Comparison of ENCODE assay signal across 20 cellular contexts in the genomic region with DNA sequence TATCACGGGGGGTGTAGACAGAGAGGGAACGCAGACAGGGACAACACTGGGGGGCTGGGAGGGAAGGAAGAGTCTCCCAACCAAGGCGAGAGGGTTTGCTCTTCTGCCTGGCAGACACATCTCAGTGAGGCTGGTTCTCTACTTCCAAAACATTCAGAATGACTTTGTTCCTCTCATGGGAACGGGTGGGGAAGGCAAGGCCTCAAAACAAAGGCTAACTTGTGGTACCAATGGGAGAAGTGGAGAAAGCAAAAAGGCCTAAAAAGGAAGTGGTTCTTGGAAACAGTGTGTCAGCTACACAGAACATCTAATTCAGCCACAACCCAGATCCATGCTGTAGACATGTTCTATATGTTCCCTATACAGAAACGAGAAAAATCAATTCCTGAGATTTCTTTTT. TPM values are rescaled to one million over a fixed set of nuclear protein-coding genes. Genes with fewer than 3 reads are reported as not detected.
A peak's percentile ranks its signal among the peaks of the same experiment; 100 is the strongest.
DNase-seq lines count a peak whose midpoint lies in the region; ATAC-seq and TF ChIP-seq lines count a peak whose summit lies in the region.
"Had no signal": no experiment of that assay in that cellular context is flagged by ENCODE, and none has a peak within 500 bp of the region (broad histone marks: within the 10 kb centered on the region; RNA-seq: fewer than 3 reads in every experiment).

No MANE protein-coding gene starts in this region.

- H3K27me3 ChIP-seq in HL-60 (ENCODE audit: insufficient read depth, poor library complexity, severe bottlenecking) = no peaks in the 10 kb centered on the region
- H3K27me3 ChIP-seq: colonic mucosa, vagina had no signal

- H3K9me3 Mint-ChIP-seq in T-helper 2 cell treated with Interferon-gamma antibody and Interleukin-4, amounts not matched to agents 5 μg/mL and 100 μg/mL, for 36 hours = no peaks in the 10 kb centered on the region
- H3K9me3 Mint-ChIP-seq in activated T-helper 1 cell treated with anti-CD3 and anti-CD28 coated beads, Interleukin-12 subunit alpha, Interleukin-12 subunit beta, Interleukin-2, Interleukin-4 antibody, amounts not matched to agents 30 ng/mL and 10 ng/mL and 1 ng/mL, durations not matched to agents 14 hours and 24 hours and 36 hours = no peaks in the 10 kb centered on the region

- no peak overlapping the region for H3K27ac ChIP-seq in HL-60 (replicated peaks)
- H3K27ac ChIP-seq: colonic mucosa, vagina, VCaP had no signal

- ATAC-seq in HG02588 (IDR thresholded peaks at IDR 0.05; ENCODE audit: unreplicated experiment) = no peak
- ATAC-seq in GM18858 (IDR thresholded peaks at IDR 0.05; ENCODE audit: unreplicated experiment) = no peak
- ATAC-seq: left colon had no signal

- H3K27ac Mint-ChIP-seq in T-helper 2 cell treated with Interferon-gamma antibody and Interleukin-4, amounts not matched to agents 5 μg/mL and 100 μg/mL, for 36 hours = peak overlapping the region; percentile 74
- H3K27ac Mint-ChIP-seq in activated T-helper 1 cell treated with anti-CD3 and anti-CD28 coated beads, Interleukin-12 subunit alpha, Interleukin-12 subunit beta, Interleukin-2, Interleukin-4 antibody, amounts not matched to agents 30 ng/mL and 10 ng/mL and 1 ng/mL, durations not matched to agents 14 hours and 24 hours and 36 hours = peak overlapping the region; percentile 53

- H3K4me3 ChIP-seq in HL-60 (replicated peaks; ENCODE audit: insufficient read depth, low read length) = no peak overlapping the region
- H3K4me3 ChIP-seq: colonic mucosa, vagina had no signal

- H3K36me3 Mint-ChIP-seq in T-helper 2 cell treated with Interferon-gamma antibody and Interleukin-4, amounts not matched to agents 5 μg/mL and 100 μg/mL, for 36 hours (ENCODE audit: low read depth) = peaks cover 44% of the 10 kb centered on the region
- peaks cover 28% of the 10 kb centered on the region for H3K36me3 Mint-ChIP-seq in activated T-helper 1 cell treated with anti-CD3 and anti-CD28 coated beads, Interleukin-12 subunit alpha, Interleukin-12 subunit beta, Interleukin-2, Interleukin-4 antibody, amounts not matched to agents 30 ng/mL and 10 ng/mL and 1 ng/mL, durations not matched to agents 14 hours and 24 hours and 36 hours (ENCODE audit: low read depth)

- H3K27me3 Mint-ChIP-seq in T-helper 2 cell treated with Interferon-gamma antibody and Interleukin-4, amounts not matched to agents 5 μg/mL and 100 μg/mL, for 36 hours (ENCODE audit: low read depth) = no peaks in the 10 kb centered on the region
- no peaks in the 10 kb centered on the region for H3K27me3 Mint-ChIP-seq in activated T-helper 1 cell treated with anti-CD3 and anti-CD28 coated beads, Interleukin-12 subunit alpha, Interleukin-12 subunit beta, Interleukin-2, Interleukin-4 antibody, amounts not matched to agents 30 ng/mL and 10 ng/mL and 1 ng/mL, durations not matched to agents 14 hours and 24 hours and 36 hours (ENCODE audit: insufficient read depth)

- DNase-seq in T-helper 2 cell treated with Interferon-gamma antibody and Interleukin-4, amounts not matched to agents 5 μg/mL and 100 μg/mL, for 36 hours (ENCODE audit: low spot score) = no peak
- DNase-seq in T-helper 2 cell (no peak), HL-60 (ENCODE audit: low read depth in 1 of 2, low spot score in 1 of 2) (peak; percentile 26 to 54), medulla oblongata (ENCODE audit: extremely low spot score) (peak; percentile 35), NCI-H446 (lab: John Stamatoyannopoulos, UW) (no peak)
- no peak for DNase-seq in activated T-helper 1 cell treated with anti-CD3 and anti-CD28 coated beads, Interleukin-12 subunit alpha, Interleukin-12 subunit beta, Interleukin-2, Interleukin-4 antibody, amounts not matched to agents 30 ng/mL and 10 ng/mL and 1 ng/mL, durations not matched to agents 14 hours and 24 hours and 36 hours (ENCODE audit: low spot score)
- DNase-seq: activated T-cell treated with anti-CD3 and anti-CD28 coated beads, Interleukin-2, amount 50 U/mL, for 1 hour; aorta; colonic mucosa; COR-L47; GF-D8; left colon; MM.1S; NCI-H2107; NCI-H82; SHP77 treated with DMSO at 0.1 percent for 48 hours had no signal

- peak overlapping the region; percentile 51 for H3K4me3 Mint-ChIP-seq in T-helper 2 cell treated with Interferon-gamma antibody and Interleukin-4, amounts not matched to agents 5 μg/mL and 100 μg/mL, for 36 hours
- peak overlapping the region; percentile 11 for H3K4me3 Mint-ChIP-seq in activated T-helper 1 cell treated with anti-CD3 and anti-CD28 coated beads, Interleukin-12 subunit alpha, Interleukin-12 subunit beta, Interleukin-2, Interleukin-4 antibody, amounts not matched to agents 30 ng/mL and 10 ng/mL and 1 ng/mL, durations not matched to agents 14 hours and 24 hours and 36 hours

- intact Hi-C loops in activated T-helper 1 cell treated with anti-CD3 and anti-CD28 coated beads, Interleukin-12 subunit alpha, Interleukin-12 subunit beta, Interleukin-2, Interleukin-4 antibody, amounts not matched to agents 30 ng/mL and 10 ng/mL and 1 ng/mL, durations not matched to agents 14 hours and 24 hours and 36 hours (cut with micrococcal nuclease) = no loop called here

- H3K4me1 Mint-ChIP-seq in T-helper 2 cell treated with Interferon-gamma antibody and Interleukin-4, amounts not matched to agents 5 μg/mL and 100 μg/mL, for 36 hours (ENCODE audit: low read depth) = peaks cover 42% of the 10 kb centered on the region
- peaks cover 40% of the 10 kb centered on the region for H3K4me1 Mint-ChIP-seq in activated T-helper 1 cell treated with anti-CD3 and anti-CD28 coated beads, Interleukin-12 subunit alpha, Interleukin-12 subunit beta, Interleukin-2, Interleukin-4 antibody, amounts not matched to agents 30 ng/mL and 10 ng/mL and 1 ng/mL, durations not matched to agents 14 hours and 24 hours and 36 hours (ENCODE audit: low read depth)

- no peak for TF ChIP-seq CTCF in HL-60 (IDR thresholded peaks at IDR 0.05; ENCODE audit: insufficient read depth, low read length)

RNA-seq across cellular contexts. Expression of a gene that starts 7.5 kb away (rescaled TPM):
- 92.2 and 98.8 TPM in 2 replicates for total RNA-seq in activated T-helper 1 cell treated with anti-CD3 and anti-CD28 coated beads, Interleukin-12 subunit alpha, Interleukin-12 subunit beta, Interleukin-2, Interleukin-4 antibody, amounts not matched to agents 30 ng/mL and 10 ng/mL and 1 ng/mL, durations not matched to agents 14 hours and 24 hours and 36 hours

RNA-seq across cellular contexts. Expression of a gene that starts 12.9 kb away (rescaled TPM):
- total RNA-seq in activated T-helper 1 cell treated with anti-CD3 and anti-CD28 coated beads, Interleukin-12 subunit alpha, Interleukin-12 subunit beta, Interleukin-2, Interleukin-4 antibody, amounts not matched to agents 30 ng/mL and 10 ng/mL and 1 ng/mL, durations not matched to agents 14 hours and 24 hours and 36 hours = 34.6 and 34.9 TPM in 2 replicates

RNA-seq across cellular contexts. Expression of a gene that starts 35.2 kb away (rescaled TPM):
- total RNA-seq in activated T-helper 1 cell treated with anti-CD3 and anti-CD28 coated beads, Interleukin-12 subunit alpha, Interleukin-12 subunit beta, Interleukin-2, Interleukin-4 antibody, amounts not matched to agents 30 ng/mL and 10 ng/mL and 1 ng/mL, durations not matched to agents 14 hours and 24 hours and 36 hours = 60.4 and 61.5 TPM in 2 replicates

RNA-seq across cellular contexts. Expression of a gene that starts 47.4 kb away (rescaled TPM):
- 27.5 and 28.1 TPM in 2 replicates for total RNA-seq in activated T-helper 1 cell treated with anti-CD3 and anti-CD28 coated beads, Interleukin-12 subunit alpha, Interleukin-12 subunit beta, Interleukin-2, Interleukin-4 antibody, amounts not matched to agents 30 ng/mL and 10 ng/mL and 1 ng/mL, durations not matched to agents 14 hours and 24 hours and 36 hours

Comparison
In these comparisons a context has a peak if more than half of its experiments do, and no peak if none do; other contexts are left out.
1. DNase-seq: peak in HL-60 (2 of 2) and medulla oblongata (single experiment); none in T-helper 2 cell treated with Interferon-gamma antibody and Interleukin-4, amounts not matched to agents 5 μg/mL and 100 μg/mL, for 36 hours (single experiment), T-helper 2 cell (0 of 5), activated T-helper 1 cell treated with anti-CD3 and anti-CD28 coated beads, Interleukin-12 subunit alpha, Interleukin-12 subunit beta, Interleukin-2, Interleukin-4 antibody, amounts not matched to agents 30 ng/mL and 10 ng/mL and 1 ng/mL, durations not matched to agents 14 hours and 24 hours and 36 hours (single experiment) and NCI-H446 (0 of 2).